7 cellular contexts compared by ENCODE assay signal in the genomic region with DNA sequence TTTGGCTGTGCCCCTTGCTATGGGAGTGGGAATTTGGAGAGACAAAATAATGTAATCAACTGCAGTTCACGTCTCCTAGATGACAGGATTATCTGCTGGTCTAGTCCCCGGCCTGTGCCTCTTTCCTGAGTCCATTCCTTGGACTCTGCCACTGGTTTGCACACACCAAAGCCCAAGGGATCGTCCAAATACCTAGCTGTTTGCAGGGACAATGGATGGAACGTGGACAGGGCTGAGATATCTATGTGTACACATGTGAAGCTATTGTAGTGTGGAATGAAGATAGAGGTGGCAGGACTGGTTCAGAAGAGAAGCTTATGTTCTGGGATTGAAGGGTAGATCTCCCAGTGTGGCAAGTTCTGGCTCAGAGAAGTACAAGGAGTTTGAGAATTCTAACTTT.
"Had no signal": no experiment of that assay in that cellular context is flagged by ENCODE, and none has a peak within 500 bp of the region (broad histone marks: within the 10 kb centered on the region; RNA-seq: fewer than 3 reads in every experiment).

No MANE protein-coding gene starts in this region.

- DNase-seq: GM23248, GOT3, H9, HCEC 1CT had no signal

- H3K4me1 Mint-ChIP-seq: H9 had no signal

- H3K9ac ChIP-seq: GM23248 had no signal

- ATAC-seq: HepG2, K562 had no signal

- H3K4me3 Mint-ChIP-seq: H9 had no signal

- H2AFZ ChIP-seq: GM23248 had no signal

- H3K27ac Mint-ChIP-seq: H9 had no signal

- H3K4me3 ChIP-seq: GM23248, K562 had no signal

- H3K27ac ChIP-seq: GM23248, HL-60 had no signal
